In the genomic region with DNA sequence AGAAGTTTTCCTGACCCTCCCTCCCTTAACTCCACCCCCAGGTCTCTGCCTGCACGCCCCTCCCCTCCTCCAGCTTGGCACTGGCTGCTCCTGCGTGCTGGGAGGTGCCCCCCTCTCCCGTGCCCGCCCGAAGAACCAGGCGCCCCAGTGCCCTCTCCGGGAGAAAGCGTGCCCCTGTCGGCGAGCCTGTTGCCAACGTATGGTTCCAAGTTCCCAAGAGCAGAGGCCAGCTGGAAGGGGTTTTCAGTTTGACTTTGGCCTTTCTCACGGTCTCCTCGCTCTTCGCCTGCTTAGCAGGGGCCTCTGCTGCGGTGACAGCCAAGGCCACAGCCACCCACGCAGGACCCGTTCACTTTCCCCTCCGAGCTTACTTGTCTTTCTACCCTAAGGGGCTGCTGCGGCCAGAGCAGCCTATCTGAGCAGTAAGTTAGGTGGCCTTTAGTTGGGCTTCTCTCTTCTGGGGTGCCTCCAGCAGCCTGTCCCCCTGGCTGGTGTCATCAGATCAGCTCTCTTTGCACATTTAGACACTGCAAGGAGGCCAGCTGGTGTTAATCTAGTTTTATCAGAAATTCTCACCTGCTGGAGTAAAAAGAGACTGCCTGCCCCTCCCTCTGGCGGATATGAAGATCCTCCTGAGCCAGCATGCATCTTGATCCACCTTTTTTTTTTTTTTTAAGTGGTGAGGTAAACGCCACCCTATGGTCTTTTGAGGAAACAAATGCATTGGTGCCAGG, we compare ENCODE assay signal across 8 cellular contexts. TPM values are rescaled to one million over a fixed set of nuclear protein-coding genes. Genes with fewer than 3 reads are reported as not detected.
DNase-seq lines count a peak whose midpoint lies in the region; ATAC-seq and TF ChIP-seq lines count a peak whose summit lies in the region.

No MANE protein-coding gene starts in this region.

- TF ChIP-seq CTCF in GM20000 (IDR thresholded peaks at IDR 0.05; ENCODE audit: extremely low read depth, missing control alignments) = no peak
- no peak for TF ChIP-seq CTCF in left lung (IDR thresholded peaks at IDR 0.05)

- no peaks in the 10 kb centered on the region for H3K9me3 Mint-ChIP-seq in central memory CD8-positive, alpha-beta T cell
- no peaks in the 10 kb centered on the region for H3K9me3 Mint-ChIP-seq in stimulated activated memory B cell treated with anti-CD40 and anti-IgM and Interleukin-4, amounts not matched to agents 10 μg/mL and 1 μg/mL and 100 μg/mL, for 72 hours

- peaks cover 20% of the 10 kb centered on the region for H3K4me1 Mint-ChIP-seq in central memory CD8-positive, alpha-beta T cell
- H3K4me1 Mint-ChIP-seq in stimulated activated memory B cell treated with anti-CD40 and anti-IgM and Interleukin-4, amounts not matched to agents 10 μg/mL and 1 μg/mL and 100 μg/mL, for 72 hours = peaks cover 16% of the 10 kb centered on the region

- H3K27me3 ChIP-seq in NT2/D1 (ENCODE audit: insufficient read depth, insufficient read length) = peaks cover 44% of the 10 kb centered on the region
- peaks cover 16 to 67% of the 10 kb centered on the region in 2 donors for H3K27me3 ChIP-seq in left lung

- no peak overlapping the region for H3K27ac ChIP-seq in left lung

- peaks cover 73% of the 10 kb centered on the region for H3K27me3 Mint-ChIP-seq in central memory CD8-positive, alpha-beta T cell
- H3K27me3 Mint-ChIP-seq in stimulated activated memory B cell treated with anti-CD40 and anti-IgM and Interleukin-4, amounts not matched to agents 10 μg/mL and 1 μg/mL and 100 μg/mL, for 72 hours = peaks cover 37% of the 10 kb centered on the region

- H3K4me1 ChIP-seq in NT2/D1 (ENCODE audit: insufficient read depth, insufficient read length) (peaks cover 11% of the 10 kb centered on the region), left lung (peaks cover 16 to 28% of the 10 kb centered on the region in 2 donors)

- peak in 10 of 14 donors; percentile 16 to 73 (median 37) for DNase-seq in C1 segment of cervical spinal cord (lab: John Stamatoyannopoulos, UW)
- peak; percentile 76 for DNase-seq in GM20000 (ENCODE audit: low spot score)
- DNase-seq in NT2/D1 (ENCODE audit: low read depth, low spot score) = no peak
- no peak for DNase-seq in central memory CD8-positive, alpha-beta T cell (ENCODE audit: low spot score in 2 of 2)
- DNase-seq in left lung = no peak
- no peak for DNase-seq in T1000 (lab: John Stamatoyannopoulos, UW)
- no peak for DNase-seq in NCI-H2081 treated with DMSO at 0.1 percent for 48 hours (lab: John Stamatoyannopoulos, UW)

- ATAC-seq in central memory CD8-positive, alpha-beta T cell (replicated peaks; ENCODE audit: extremely low read depth, poor library complexity, severe bottlenecking) = no peak
- ATAC-seq in left lung = peak; percentile 20
- ATAC-seq in stimulated activated memory B cell treated with anti-CD40 and anti-IgM and Interleukin-4, amounts not matched to agents 10 μg/mL and 1 μg/mL and 100 μg/mL, for 72 hours = peak; percentile 55

- H3K4me3 ChIP-seq in NT2/D1 (ENCODE audit: insufficient read length, low read depth) (peak overlapping the region; percentile 44), left lung (peak overlapping the region in 1 of 2 donors; percentile 36)

- H3K9me3 ChIP-seq in NT2/D1 (ENCODE audit: insufficient read depth, low read length) = no peaks in the 10 kb centered on the region
- H3K9me3 ChIP-seq in left lung = no peaks in the 10 kb centered on the region

- intact Hi-C loops in left lung (cut with DNase I) = no loop called here

- peak overlapping the region; percentile 51 for H3K9ac ChIP-seq in NT2/D1 (ENCODE audit: insufficient read length, low read depth)

- peak overlapping the region; percentile 76 for H3K4me3 Mint-ChIP-seq in central memory CD8-positive, alpha-beta T cell
- peak overlapping the region; percentile 81 for H3K4me3 Mint-ChIP-seq in stimulated activated memory B cell treated with anti-CD40 and anti-IgM and Interleukin-4, amounts not matched to agents 10 μg/mL and 1 μg/mL and 100 μg/mL, for 72 hours

- no peak overlapping the region for H3K27ac Mint-ChIP-seq in central memory CD8-positive, alpha-beta T cell (ENCODE audit: low read depth)
- H3K27ac Mint-ChIP-seq in stimulated activated memory B cell treated with anti-CD40 and anti-IgM and Interleukin-4, amounts not matched to agents 10 μg/mL and 1 μg/mL and 100 μg/mL, for 72 hours = peak overlapping the region; percentile 70

- H3K36me3 Mint-ChIP-seq in central memory CD8-positive, alpha-beta T cell (ENCODE audit: insufficient read depth) = no peaks in the 10 kb centered on the region
- no peaks in the 10 kb centered on the region for H3K36me3 Mint-ChIP-seq in stimulated activated memory B cell treated with anti-CD40 and anti-IgM and Interleukin-4, amounts not matched to agents 10 μg/mL and 1 μg/mL and 100 μg/mL, for 72 hours

- no peaks in the 10 kb centered on the region for H3K36me3 ChIP-seq in NT2/D1 (ENCODE audit: insufficient read depth, insufficient read length, low read length)
- H3K36me3 ChIP-seq in left lung = no peaks in the 10 kb centered on the region

RNA-seq across cellular contexts. Expression of a gene that starts 1.5 kb away (rescaled TPM):
- under 1 TPM; 0.15 to 0.31 TPM for total RNA-seq in left lung

Comparison
In these comparisons a context has a peak if more than half of its experiments do, and no peak if none do; other contexts are left out.
1. DNase-seq: peak in C1 segment of cervical spinal cord (10 of 14) and GM20000 (single experiment); none in NT2/D1 (single experiment), central memory CD8-positive, alpha-beta T cell (0 of 2), left lung (0 of 2), T1000 (single experiment) and NCI-H2081 treated with DMSO at 0.1 percent for 48 hours (single experiment).